In genomic region chr4:102037566-102037965, GRCh38 we compare ENCODE assay signal across 20 cellular contexts.
DNase-seq lines count a peak whose midpoint lies in the region; ATAC-seq, FAIRE-seq and TF ChIP-seq lines count a peak whose summit lies in the region.
"Had no signal": no experiment of that assay in that cellular context is flagged by ENCODE, and none has a peak within 500 bp of the region (broad histone marks: within the 10 kb centered on the region; RNA-seq: fewer than 3 reads in every experiment).

No MANE protein-coding gene starts in this region.

- no peaks in the 10 kb centered on the region for H3K9me3 Mint-ChIP-seq in activated CD8-positive, alpha-beta T cell treated with anti-CD3 and anti-CD28 coated beads, Interleukin-2, amount 10 ng/mL, durations not matched to agents 7 days and 5 days (ENCODE audit: insufficient read depth)
- H3K9me3 Mint-ChIP-seq: natural killer cell had no signal

- CTCF ChIA-PET in activated CD8-positive, alpha-beta T cell treated with anti-CD3 and anti-CD28 coated beads, Interleukin-2, amount 10 ng/mL, durations not matched to agents 7 days and 5 days (lab: Charles Lee) = no interaction called here

- no peaks in the 10 kb centered on the region for H3K9me3 ChIP-seq in right lobe of liver
- H3K9me3 ChIP-seq: gastrocnemius medialis had no signal

- FAIRE-seq in GM12891 (lab: Jason Lieb, UNC) = peak; percentile 75
- FAIRE-seq: astrocyte, endometrium had no signal

- no peaks in the 10 kb centered on the region for H3K4me1 ChIP-seq in right lobe of liver

- peak; percentile 53 for ATAC-seq in GM19467 (IDR thresholded peaks at IDR 0.05; ENCODE audit: unreplicated experiment)
- peak; percentile 25 to 64 (median 48) for ATAC-seq in right lobe of liver
- no peak for ATAC-seq in activated CD8-positive, alpha-beta T cell treated with anti-CD3 and anti-CD28 coated beads, Interleukin-2, amount 10 ng/mL, durations not matched to agents 7 days and 5 days
- ATAC-seq: gastrocnemius medialis, left ventricle myocardium superior, natural killer cell had no signal

- POLR2A ChIA-PET in activated CD8-positive, alpha-beta T cell treated with anti-CD3 and anti-CD28 coated beads, Interleukin-2, amount 10 ng/mL, durations not matched to agents 7 days and 5 days (lab: Charles Lee) = no interaction called here

- 0% methylated on average over 2 of the region's 2 CpGs for WGBS in right lobe of liver (ENCODE audit: insufficient coverage, low coverage, low lambda C conversion rate, missing lambda C conversion rate)

- H3K4me3 ChIP-seq in right lobe of liver = no peak overlapping the region
- H3K4me3 ChIP-seq: gastrocnemius medialis had no signal

- H3K4me1 Mint-ChIP-seq in activated CD8-positive, alpha-beta T cell treated with anti-CD3 and anti-CD28 coated beads, Interleukin-2, amount 10 ng/mL, durations not matched to agents 7 days and 5 days (ENCODE audit: low read depth) = no peaks in the 10 kb centered on the region
- H3K4me1 Mint-ChIP-seq: natural killer cell had no signal

- no peaks in the 10 kb centered on the region for H3K36me3 Mint-ChIP-seq in activated CD8-positive, alpha-beta T cell treated with anti-CD3 and anti-CD28 coated beads, Interleukin-2, amount 10 ng/mL, durations not matched to agents 7 days and 5 days (ENCODE audit: low read depth)
- H3K36me3 Mint-ChIP-seq: natural killer cell had no signal

- no peaks in the 10 kb centered on the region for H3K36me3 ChIP-seq in right lobe of liver
- H3K36me3 ChIP-seq: gastrocnemius medialis had no signal

- no peaks in the 10 kb centered on the region for H3K27me3 Mint-ChIP-seq in activated CD8-positive, alpha-beta T cell treated with anti-CD3 and anti-CD28 coated beads, Interleukin-2, amount 10 ng/mL, durations not matched to agents 7 days and 5 days (ENCODE audit: low read depth)

- no peak for TF ChIP-seq CTCF in right lobe of liver (IDR thresholded peaks at IDR 0.05)

- H3K27ac Mint-ChIP-seq in activated CD8-positive, alpha-beta T cell treated with anti-CD3 and anti-CD28 coated beads, Interleukin-2, amount 10 ng/mL, durations not matched to agents 7 days and 5 days = no peak overlapping the region
- H3K27ac Mint-ChIP-seq: natural killer cell had no signal

- no peak overlapping the region for H3K27ac ChIP-seq in right lobe of liver
- H3K27ac ChIP-seq: gastrocnemius medialis had no signal

- no peak overlapping the region for H3K4me3 Mint-ChIP-seq in activated CD8-positive, alpha-beta T cell treated with anti-CD3 and anti-CD28 coated beads, Interleukin-2, amount 10 ng/mL, durations not matched to agents 7 days and 5 days
- H3K4me3 Mint-ChIP-seq: natural killer cell had no signal

- H3K27me3 ChIP-seq in right lobe of liver = no peaks in the 10 kb centered on the region
- H3K27me3 ChIP-seq: gastrocnemius medialis had no signal

- DNase-seq in GM12891 (ENCODE audit: insufficient read length, low spot score) (no peak), OCI-M1 (lab: John Stamatoyannopoulos, UW) (peak; percentile 71), right lobe of liver (no peak), SHP77 (lab: John Stamatoyannopoulos, UW) (no peak), T1000 (lab: John Stamatoyannopoulos, UW) (no peak), NCI-H510A (lab: John Stamatoyannopoulos, UW) (no peak)
- no peak for DNase-seq in activated CD8-positive, alpha-beta T cell treated with anti-CD3 and anti-CD28 coated beads, Interleukin-2, amount 10 ng/mL, durations not matched to agents 7 days and 5 days
- DNase-seq: activated naive CD4-positive, alpha-beta T cell; Calu3; gastrocnemius medialis; GF-D8; left ventricle myocardium superior; natural killer cell; NCI-H2029; posterior cingulate gyrus; stimulated activated CD4-positive, alpha-beta T cell treated with anti-CD3 and anti-CD28 coated beads, Interleukin-4, amount 100 ng/mL, for 4 hours; stimulated activated CD8-positive, alpha-beta memory T cell treated with anti-CD3 and anti-CD28 coated beads, Interleukin-4, amount 100 ng/mL, for 48 hours had no signal

- TF ChIP-seq POLR2A in GM12891 (IDR thresholded peaks at IDR 0.05; ENCODE audit: low read depth, low read length) (no peak), right lobe of liver (IDR thresholded peaks at IDR 0.05) (no peak)

- intact Hi-C loops in right lobe of liver (cut with DNase I) = no loop called here

TF ChIP-seq in GM12891, 5 proteins besides CTCF, POLR2A, EP300 and RAD21:
- TF ChIP-seq PAX5 (IDR thresholded peaks at IDR 0.05; ENCODE audit: insufficient read depth, low read length, severe bottlenecking) = no peak
- TF ChIP-seq TAF1 (IDR thresholded peaks at IDR 0.05; ENCODE audit: low read depth, low read length) = no peak
- TF ChIP-seq POU2F2 (IDR thresholded peaks at IDR 0.05; ENCODE audit: low read depth, low read length) = no peak
- TF ChIP-seq POLR2AphosphoS5 (IDR thresholded peaks at IDR 0.05; ENCODE audit: low read depth, low read length) = no peak
- no peak for TF ChIP-seq SPI1 (IDR thresholded peaks at IDR 0.05; ENCODE audit: low read depth, low read length)
